Comparison of ENCODE assay signal across 8 cellular contexts in genomic region chrX:119790977-119791436, GRCh38. TPM values are rescaled to one million over a fixed set of nuclear protein-coding genes. Genes with fewer than 3 reads are reported as not detected.
DNase-seq lines count a peak whose midpoint lies in the region; ATAC-seq and TF ChIP-seq lines count a peak whose summit lies in the region.

No MANE protein-coding gene starts in this region.

- H3K9me3 ChIP-seq in mucosa of descending colon = no peaks in the 10 kb centered on the region

- DNase-seq in DMS153 treated with DMSO at 0.1 percent for 48 hours (lab: John Stamatoyannopoulos, UW; ENCODE audit: unreplicated experiment) (peak; percentile 19), mucosa of descending colon (peak in 2 of 3 donors; percentile 44 to 54), cerebellar nuclear complex (lab: John Stamatoyannopoulos, UW) (no peak)
- DNase-seq in activated CD4-positive, alpha-beta T cell treated with anti-CD3 and anti-CD28 coated beads, Interleukin-2, amount 50 U/mL, for 1 hour = peak; percentile 25
- DNase-seq in effector memory CD8-positive, alpha-beta T cell = peak; percentile 20 to 33 (median 21)

- peak overlapping the region; percentile 92 to 94 for H3K4me3 Mint-ChIP-seq in effector memory CD8-positive, alpha-beta T cell
- peak overlapping the region; percentile 93 for H3K4me3 Mint-ChIP-seq in stimulated activated naive CD8-positive, alpha-beta T cell treated with anti-CD3 and anti-CD28 coated beads, Interleukin-15, Interleukin-2, amounts not matched to agents 100 ng/mL and 50 ng/mL, for 24 hours

- H3K27me3 ChIP-seq in KMS-11 (ENCODE audit: insufficient read depth, low read depth) = no peaks in the 10 kb centered on the region

- H3K4me1 ChIP-seq in KMS-11 (ENCODE audit: low read depth, poor library complexity, severe bottlenecking) (peaks cover 34% of the 10 kb centered on the region), mucosa of descending colon (ENCODE audit: low read depth) (peaks cover 17% of the 10 kb centered on the region)

- H3K36me3 Mint-ChIP-seq in effector memory CD8-positive, alpha-beta T cell (ENCODE audit: insufficient read depth) = peaks cover 50% of the 10 kb centered on the region
- peaks cover 45% of the 10 kb centered on the region for H3K36me3 Mint-ChIP-seq in stimulated activated naive CD8-positive, alpha-beta T cell treated with anti-CD3 and anti-CD28 coated beads, Interleukin-15, Interleukin-2, amounts not matched to agents 100 ng/mL and 50 ng/mL, for 24 hours (ENCODE audit: low read depth)

- H2AFZ ChIP-seq in KMS-11 (ENCODE audit: low read depth) = peak overlapping the region; percentile 80; the same call in 1 of the 2 replicates

- H3K9ac ChIP-seq in KMS-11 = peak overlapping the region; percentile 99

- peak overlapping the region; percentile 97 for H3K4me2 ChIP-seq in KMS-11

- H4K20me1 ChIP-seq in KMS-11 (ENCODE audit: insufficient read depth) = peaks cover 23% of the 10 kb centered on the region

- no peak overlapping the region for H3K4me3 ChIP-seq in KMS-11 (IDR thresholded peaks at IDR 0.05; ENCODE audit: insufficient read depth, low read depth, low read length)
- peak overlapping the region; percentile 46 for H3K4me3 ChIP-seq in mucosa of descending colon

- peaks cover 52% of the 10 kb centered on the region for H3K79me2 ChIP-seq in KMS-11 (ENCODE audit: insufficient read depth, low read depth)

- ATAC-seq in GM21515 (IDR thresholded peaks at IDR 0.05; ENCODE audit: unreplicated experiment) = peak; percentile 16
- ATAC-seq in effector memory CD8-positive, alpha-beta T cell (replicated peaks) = peak; percentile 26
- ATAC-seq in mucosa of descending colon = peak; percentile 32

- peak overlapping the region; percentile 97 for H3K27ac Mint-ChIP-seq in effector memory CD8-positive, alpha-beta T cell
- H3K27ac Mint-ChIP-seq in stimulated activated naive CD8-positive, alpha-beta T cell treated with anti-CD3 and anti-CD28 coated beads, Interleukin-15, Interleukin-2, amounts not matched to agents 100 ng/mL and 50 ng/mL, for 24 hours = peak overlapping the region; percentile 95

- peaks cover 4% of the 10 kb centered on the region; the same call in 1 of the 2 replicates for H3K36me3 ChIP-seq in KMS-11 (ENCODE audit: insufficient read depth)
- H3K36me3 ChIP-seq in mucosa of descending colon (ENCODE audit: low read depth) = no peaks in the 10 kb centered on the region

- intact Hi-C loops in mucosa of descending colon (cut with DNase I, micrococcal nuclease) = no loop called here

- no peaks in the 10 kb centered on the region for H3K27me3 Mint-ChIP-seq in effector memory CD8-positive, alpha-beta T cell
- no peaks in the 10 kb centered on the region for H3K27me3 Mint-ChIP-seq in stimulated activated naive CD8-positive, alpha-beta T cell treated with anti-CD3 and anti-CD28 coated beads, Interleukin-15, Interleukin-2, amounts not matched to agents 100 ng/mL and 50 ng/mL, for 24 hours

- TF ChIP-seq CTCF in KMS-11 (conservative IDR thresholded peaks at IDR 0.05; ENCODE audit: low read depth, low read length) = no peak
- no peak for TF ChIP-seq CTCF in mucosa of descending colon (IDR thresholded peaks at IDR 0.05)

- peak overlapping the region; percentile 97 for H3K27ac ChIP-seq in KMS-11

- no peaks in the 10 kb centered on the region for H3K9me3 Mint-ChIP-seq in effector memory CD8-positive, alpha-beta T cell
- H3K9me3 Mint-ChIP-seq in stimulated activated naive CD8-positive, alpha-beta T cell treated with anti-CD3 and anti-CD28 coated beads, Interleukin-15, Interleukin-2, amounts not matched to agents 100 ng/mL and 50 ng/mL, for 24 hours = no peaks in the 10 kb centered on the region

- H3K4me1 Mint-ChIP-seq in effector memory CD8-positive, alpha-beta T cell (ENCODE audit: low read depth in 2 of 2) = peaks cover 11 to 15% of the 10 kb centered on the region in 2 donors
- H3K4me1 Mint-ChIP-seq in stimulated activated naive CD8-positive, alpha-beta T cell treated with anti-CD3 and anti-CD28 coated beads, Interleukin-15, Interleukin-2, amounts not matched to agents 100 ng/mL and 50 ng/mL, for 24 hours (ENCODE audit: low read depth) = peaks cover 35% of the 10 kb centered on the region

RNA-seq across cellular contexts. Expression of gene RPL39, which starts 0.4 kb away (rescaled TPM):
- total RNA-seq in mucosa of descending colon = 1,000 to 10,000 TPM; 1,241 to 1,374 (median 1,261) TPM

RNA-seq across cellular contexts. Expression of gene SOWAHD, which starts 32.6 kb away (rescaled TPM):
- 1 to 10 TPM; 1.4 to 2.7 (median 2.1) TPM for total RNA-seq in mucosa of descending colon

Comparison
In these comparisons a context has a peak if more than half of its experiments do, and no peak if none do; other contexts are left out.
1. DNase-seq: peak in DMS153 treated with DMSO at 0.1 percent for 48 hours (single experiment), activated CD4-positive, alpha-beta T cell treated with anti-CD3 and anti-CD28 coated beads, Interleukin-2, amount 50 U/mL, for 1 hour (single experiment), effector memory CD8-positive, alpha-beta T cell (3 of 3) and mucosa of descending colon (2 of 3); none in cerebellar nuclear complex (0 of 2).
2. Peak in every context shown above with its lines, with median percentiles within 50 percentile points of each other: ATAC-seq.